18 cellular contexts compared by ENCODE assay signal in the genomic region with DNA sequence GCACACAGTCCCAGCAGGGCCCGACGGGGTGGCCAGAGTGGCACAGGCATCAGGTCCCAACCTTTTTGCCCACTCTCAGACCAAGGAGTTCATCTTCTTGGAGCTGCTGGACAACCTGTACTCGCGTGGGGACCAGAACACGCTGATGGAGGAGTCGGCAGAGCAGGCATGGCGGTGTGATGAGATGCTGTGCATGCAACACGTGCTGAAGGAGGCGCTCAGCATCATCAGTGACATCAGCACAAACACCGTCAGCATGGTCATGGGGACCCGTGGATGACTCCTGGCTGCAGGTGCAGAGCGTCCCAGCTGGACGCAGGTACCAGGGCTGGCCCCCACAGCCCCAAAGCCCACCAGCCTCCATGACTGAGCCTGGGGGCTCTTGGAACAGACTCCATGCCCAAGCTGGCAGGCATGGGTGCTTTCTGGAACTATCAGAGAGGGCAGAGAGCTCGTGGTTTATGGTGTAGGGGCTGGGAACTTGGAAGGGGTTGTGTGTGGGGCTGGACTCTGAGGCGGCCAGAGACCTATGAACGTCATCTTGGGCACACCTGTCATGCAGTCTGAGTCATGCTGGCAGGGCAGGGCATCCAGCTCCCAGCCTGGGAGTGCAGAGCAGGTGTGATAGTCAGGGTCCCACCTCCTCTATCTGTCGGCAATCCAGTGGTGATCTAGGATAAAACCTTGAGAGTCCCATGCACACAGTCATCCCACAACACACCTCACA. TPM values are rescaled to one million over a fixed set of nuclear protein-coding genes. Genes with fewer than 3 reads are reported as not detected.
A peak's percentile ranks its signal among the peaks of the same experiment; 100 is the strongest.
DNase-seq lines count a peak whose midpoint lies in the region; ATAC-seq and TF ChIP-seq lines count a peak whose summit lies in the region.
"Had no signal": no experiment of that assay in that cellular context is flagged by ENCODE, and none has a peak within 500 bp of the region (broad histone marks: within the 10 kb centered on the region; RNA-seq: fewer than 3 reads in every experiment).

No MANE protein-coding gene starts in this region.

- no peak overlapping the region for H3K4me2 ChIP-seq in PC-9

- no peaks in the 10 kb centered on the region for H3K79me2 ChIP-seq in PC-9 (ENCODE audit: low read depth)

- no peak for TF ChIP-seq POLR2A in esophagus muscularis mucosa (IDR thresholded peaks at IDR 0.05; ENCODE audit: low read depth)
- TF ChIP-seq POLR2A in transverse colon (IDR thresholded peaks at IDR 0.05): no peak

- no peak for TF ChIP-seq EP300 in esophagus muscularis mucosa (IDR thresholded peaks at IDR 0.05)
- TF ChIP-seq EP300 in transverse colon (IDR thresholded peaks at IDR 0.05; ENCODE audit: low read depth): no peak

- no peaks in the 10 kb centered on the region for H3K9me3 Mint-ChIP-seq in stimulated activated naive B cell treated with anti-CD40 and anti-IgM and Interleukin-4, amounts not matched to agents 10 μg/mL and 1 μg/mL and 100 μg/mL, for 72 hours
- H3K9me3 Mint-ChIP-seq: HFFc6 had no signal

- H3K36me3 ChIP-seq in PC-9 (ENCODE audit: low read depth): no peaks in the 10 kb centered on the region
- H3K36me3 ChIP-seq in esophagus muscularis mucosa: no peaks in the 10 kb centered on the region
- H3K36me3 ChIP-seq in transverse colon: no peaks in the 10 kb centered on the region

- no peaks in the 10 kb centered on the region for H3K9me2 ChIP-seq in PC-9 (ENCODE audit: insufficient read depth)

- H3F3A ChIP-seq in PC-9 (ENCODE audit: insufficient read depth, low read depth): no peaks in the 10 kb centered on the region

- H3K27ac ChIP-seq in PC-9: no peak overlapping the region
- H3K27ac ChIP-seq in esophagus muscularis mucosa (replicated peaks in 1 of 4): no peak overlapping the region
- H3K27ac ChIP-seq in transverse colon: no peak overlapping the region

- H3K27me3 Mint-ChIP-seq in stimulated activated naive B cell treated with anti-CD40 and anti-IgM and Interleukin-4, amounts not matched to agents 10 μg/mL and 1 μg/mL and 100 μg/mL, for 72 hours: peaks cover 29 to 31% of the 10 kb centered on the region in 2 donors

- H3K36me3 Mint-ChIP-seq in stimulated activated naive B cell treated with anti-CD40 and anti-IgM and Interleukin-4, amounts not matched to agents 10 μg/mL and 1 μg/mL and 100 μg/mL, for 72 hours: no peaks in the 10 kb centered on the region

- no peak overlapping the region for H2AFZ ChIP-seq in PC-9

- in situ Hi-C loops in transverse colon (cut with MboI; ENCODE audit: low pct_ligation_motif_present in 1 of 4, low pct_unique_long_range_greater_than_20kb in 1 of 4, low sequenced_read_pairs in 3 of 4): no loop called here

- DNase-seq in activated CD8-positive, alpha-beta memory T cell treated with anti-CD3 and anti-CD28 coated beads, Interleukin-2, amount 50 U/mL, for 48 hours: peak; percentile 39
- no peak for DNase-seq in activated CD8-positive, alpha-beta memory T cell treated with anti-CD3 and anti-CD28 coated beads, Interleukin-2, amount 50 U/mL, for 4 hours
- DNase-seq in PC-9 (peak; percentile 37 to 39), esophagus muscularis mucosa (ENCODE audit: extremely low spot score) (peak; percentile 81), transverse colon (peak; percentile 50), NOMO-1 (lab: John Stamatoyannopoulos, UW; ENCODE audit: unreplicated experiment in 2 of 2) (no peak)
- DNase-seq in stimulated activated naive B cell treated with anti-CD40 and anti-IgM and Interleukin-4, amounts not matched to agents 10 μg/mL and 1 μg/mL and 100 μg/mL, for 72 hours: no peak
- DNase-seq: C1 segment of cervical spinal cord, DMS 273 treated with DMSO at 0.1 percent for 48 hours, EL, HFFc6, Kasumi-1, NCI-H1105, NCI-H187, NCI-H2171, NCI-H446 treated with DMSO at 0.1 percent for 48 hours had no signal

- no peaks in the 10 kb centered on the region for H3K9me3 ChIP-seq in PC-9 (ENCODE audit: insufficient read depth, low read depth)
- no peaks in the 10 kb centered on the region for H3K9me3 ChIP-seq in esophagus muscularis mucosa
- no peaks in the 10 kb centered on the region for H3K9me3 ChIP-seq in transverse colon

- H3K27me3 ChIP-seq in PC-9 (ENCODE audit: insufficient read depth, low read depth) (no peaks in the 10 kb centered on the region), esophagus muscularis mucosa (no peaks in the 10 kb centered on the region), transverse colon (no peaks in the 10 kb centered on the region)

- H3K4me1 ChIP-seq in PC-9 (replicated peaks; ENCODE audit: insufficient read depth): peaks cover 3% of the 10 kb centered on the region; the same call in 1 of the 2 replicates
- H3K4me1 ChIP-seq in esophagus muscularis mucosa: peaks cover 0 to 3% (median 0%) of the 10 kb centered on the region in 4 donors
- H3K4me1 ChIP-seq in transverse colon: peaks cover 0 to 11% (median 0%) of the 10 kb centered on the region in 4 donors

- ATAC-seq in stimulated activated naive B cell treated with anti-CD40 and anti-IgM and Interleukin-4, amounts not matched to agents 10 μg/mL and 1 μg/mL and 100 μg/mL, for 72 hours (replicated peaks): no peak
- ATAC-seq in GM18498 (IDR thresholded peaks at IDR 0.05; ENCODE audit: unreplicated experiment): no peak
- ATAC-seq: Panc1 had no signal

- no peaks in the 10 kb centered on the region for H4K20me1 ChIP-seq in PC-9 (ENCODE audit: insufficient read depth)

- intact Hi-C loops in PC-9 (cut with micrococcal nuclease; ENCODE audit: unreplicated experiment) (no loop called here), esophagus muscularis mucosa (cut with DNase I) (no loop called here), transverse colon (cut with DNase I; ENCODE audit: low total_unique reads) (no loop called here)

- BruUV-seq in PC-9 (replicated peaks; lab: Mats Ljungman, UMichigan): no TSS peak

- 60% methylated on average over 1 of the region's 17 CpGs for WGBS in esophagus muscularis mucosa
- WGBS in transverse colon (ENCODE audit: low coverage in 1 of 2), 2 donors: 77% methylated on average over 13 of the region's 17 CpGs; no CpG with 5 or more reads in 1 of the 2 donors

- CTCF ChIA-PET in PC-9 (lab: Charles Lee): no interaction called here

- peaks cover 6 to 8% of the 10 kb centered on the region in 2 donors for H3K4me1 Mint-ChIP-seq in stimulated activated naive B cell treated with anti-CD40 and anti-IgM and Interleukin-4, amounts not matched to agents 10 μg/mL and 1 μg/mL and 100 μg/mL, for 72 hours

- H3K4me3 ChIP-seq in PC-9 (no peak overlapping the region), esophagus muscularis mucosa (no peak overlapping the region), transverse colon (no peak overlapping the region)

- no peak overlapping the region for H3K27ac Mint-ChIP-seq in stimulated activated naive B cell treated with anti-CD40 and anti-IgM and Interleukin-4, amounts not matched to agents 10 μg/mL and 1 μg/mL and 100 μg/mL, for 72 hours
- H3K27ac Mint-ChIP-seq: HFFc6 had no signal

- POLR2A ChIA-PET in PC-9 (lab: Charles Lee; ENCODE audit: unreplicated experiment): interaction anchor here (0.6 kb wide), 1 partner anchor 9 kb away, joined by 5 read pairs; no protein-coding TSS in a partner anchor

- no peak overlapping the region for H3K4me3 Mint-ChIP-seq in stimulated activated naive B cell treated with anti-CD40 and anti-IgM and Interleukin-4, amounts not matched to agents 10 μg/mL and 1 μg/mL and 100 μg/mL, for 72 hours
- H3K4me3 Mint-ChIP-seq: HFFc6 had no signal

- no peak for TF ChIP-seq CTCF in PC-9 (conservative IDR thresholded peaks at IDR 0.05)
- TF ChIP-seq CTCF in esophagus muscularis mucosa (IDR thresholded peaks at IDR 0.05): no peak
- TF ChIP-seq CTCF in transverse colon (IDR thresholded peaks at IDR 0.05): no peak

RNA-seq across cellular contexts. Expression of gene MTPAP, which starts 8.2 kb away (rescaled TPM):
- 18.5 and 23.2 TPM in 2 replicates for total RNA-seq in PC-9 (2021)
- 10 to 100 TPM; 11.3 to 15.8 (median 13.2) TPM for total RNA-seq in esophagus muscularis mucosa
- total RNA-seq in transverse colon: 10 to 100 TPM in 2 of 4 donors, 1 to 10 TPM in 2; 5.6 to 16.0 (median 10.1) TPM

Comparison
In these comparisons a context has a peak if more than half of its experiments do, and no peak if none do; other contexts are left out.
1. DNase-seq: peak in activated CD8-positive, alpha-beta memory T cell treated with anti-CD3 and anti-CD28 coated beads, Interleukin-2, amount 50 U/mL, for 48 hours (single experiment), PC-9 (2 of 2), esophagus muscularis mucosa (single experiment) and transverse colon (single experiment); none in activated CD8-positive, alpha-beta memory T cell treated with anti-CD3 and anti-CD28 coated beads, Interleukin-2, amount 50 U/mL, for 4 hours (single experiment), stimulated activated naive B cell treated with anti-CD40 and anti-IgM and Interleukin-4, amounts not matched to agents 10 μg/mL and 1 μg/mL and 100 μg/mL, for 72 hours (single experiment) and NOMO-1 (0 of 2).